In the genomic region with DNA sequence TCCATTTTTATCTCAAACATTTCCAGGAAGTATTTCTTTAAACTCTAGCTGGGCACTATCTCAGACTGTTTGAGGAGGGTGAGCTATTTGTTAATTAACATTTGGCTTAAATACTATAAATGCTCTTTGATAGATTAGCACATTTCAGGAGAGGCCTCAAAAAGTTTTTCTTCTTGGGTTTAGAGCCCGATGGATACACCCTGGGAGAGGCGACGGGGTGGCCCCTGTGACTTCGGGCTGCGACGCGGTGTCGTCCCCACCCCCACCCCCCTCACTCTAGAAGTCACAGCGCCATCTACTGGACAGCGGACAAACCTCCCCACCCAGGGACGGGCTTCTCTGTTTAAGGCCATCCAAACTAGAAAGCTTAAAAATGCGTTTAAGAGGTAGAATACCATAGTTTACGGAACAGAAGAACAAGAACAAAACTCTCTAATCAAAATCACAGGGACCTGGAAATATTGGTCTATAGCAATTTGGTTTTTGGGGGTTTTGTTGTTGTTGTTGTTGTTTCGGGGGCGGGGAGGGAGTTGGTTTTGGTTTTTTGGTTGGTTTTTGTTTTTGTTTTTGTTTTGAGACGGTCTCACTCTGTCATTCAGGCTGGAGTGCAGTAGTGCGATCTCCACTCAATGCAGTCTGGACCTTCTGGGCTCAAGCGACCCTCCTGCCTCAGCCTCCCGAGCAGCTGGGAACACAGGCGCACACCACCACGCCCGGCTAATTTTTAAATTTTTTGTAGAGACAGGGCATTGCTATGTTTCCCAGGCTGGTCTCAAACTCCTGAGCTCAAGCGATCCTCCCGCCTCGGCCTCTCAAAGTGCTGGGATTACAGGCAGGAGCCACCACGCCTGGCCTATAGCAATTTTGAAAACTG, we compare ENCODE assay signal across 8 cellular contexts.
DNase-seq lines count a peak whose midpoint lies in the region; ATAC-seq, FAIRE-seq and TF ChIP-seq lines count a peak whose summit lies in the region.

No MANE protein-coding gene starts in this region.

- intact Hi-C loops in K562 (cut with micrococcal nuclease), result loop anchor here (1.0 to 5.0 kb wide), 2 partner anchors 214 to 500 kb away; no protein-coding TSS in a partner anchor

- H3K4me1 ChIP-seq in HUES64 (ENCODE audit: insufficient read depth, low read length) (peaks cover 24% of the 10 kb centered on the region), SJCRH30 (no peaks in the 10 kb centered on the region), K562 (replicated peaks in 1 of 2; ENCODE audit: control insufficient read depth in 2 of 2, insufficient read depth in 2 of 2, low read length in 2 of 2) (peaks cover 0 to 5% of the 10 kb centered on the region in 2 experiments; a peak in 1 of 5 replicates), iPS-18a (ENCODE audit: control insufficient read depth, low read depth, low read length) (peaks cover 5% of the 10 kb centered on the region)

- no peak overlapping the region for H3K4me2 ChIP-seq in K562 (ENCODE audit: insufficient read depth, low read length)

- H3K27ac ChIP-seq in HUES64 (ENCODE audit: low read depth, low read length) (no peak overlapping the region), SJCRH30 (no peak overlapping the region), K562 (ENCODE audit: extremely low read depth, low read depth, low read length) (no peak overlapping the region), iPS-18a (ENCODE audit: low read length) (no peak overlapping the region)

- in situ Hi-C loops in K562 (cut with MboI), result no loop called here

- no peak for TF ChIP-seq EP300 in K562 (IDR thresholded peaks at IDR 0.05; ENCODE audit: low read length)

- H3K4me3 ChIP-seq in HUES64 (ENCODE audit: low read length) (peak overlapping the region; percentile 24; the same call in 1 of the 2 replicates), SJCRH30 (no peak overlapping the region), K562 (no peak overlapping the region), iPS-18a (ENCODE audit: low read length) (peak overlapping the region; percentile 28)

- H3K9ac ChIP-seq in HUES64 (ENCODE audit: low read depth, low read length), result no peak overlapping the region
- no peak overlapping the region for H3K9ac ChIP-seq in K562 (ENCODE audit: insufficient read depth in 1 of 2, low read depth in 2 of 2, low read length in 2 of 2)
- H3K9ac ChIP-seq in iPS-18a (ENCODE audit: low read length), result no peak overlapping the region

- H3K27me3 ChIP-seq in HUES64 (ENCODE audit: insufficient read depth, low read length), result no peaks in the 10 kb centered on the region; the same call in 1 of the 2 replicates
- no peaks in the 10 kb centered on the region for H3K27me3 ChIP-seq in SJCRH30
- H3K27me3 ChIP-seq in K562 (ENCODE audit: control insufficient read depth in 2 of 2, insufficient read depth in 2 of 2, low read length in 2 of 2), result peaks cover 37 to 41% of the 10 kb centered on the region in 2 experiments
- H3K27me3 ChIP-seq in iPS-18a (ENCODE audit: control insufficient read depth, insufficient read depth, low read length), result peaks cover 23% of the 10 kb centered on the region

- no peaks in the 10 kb centered on the region for H3K9me3 ChIP-seq in HUES64 (ENCODE audit: insufficient read depth, low read depth, low read length)
- no peaks in the 10 kb centered on the region for H3K9me3 ChIP-seq in SJCRH30 (replicated peaks)
- H3K9me3 ChIP-seq in K562 (replicated peaks; ENCODE audit: control insufficient read depth, insufficient read depth, low read depth, low read length), result no peaks in the 10 kb centered on the region
- no peaks in the 10 kb centered on the region for H3K9me3 ChIP-seq in iPS-18a (ENCODE audit: control insufficient read depth, low read depth, low read length)

- H3K79me2 ChIP-seq in K562 (ENCODE audit: control insufficient read depth, insufficient read depth, low read length), result no peaks in the 10 kb centered on the region

- POLR2A ChIA-PET in K562 (lab: Yijun Ruan, JAX), result interaction anchor here (0.6 to 2.0 kb wide), 7 partner anchors 10 to 555 kb away, joined by 3 to 8 read pairs (median 3); no protein-coding TSS in a partner anchor

- H2AFZ ChIP-seq in K562 (ENCODE audit: low read depth, low read length), result no peak overlapping the region

- 0 out of 2 replicates have a peak, but pooled peaks cover 10% of the 10 kb centered on the region for H4K20me1 ChIP-seq in K562 (replicated peaks; ENCODE audit: control insufficient read depth, insufficient read depth, low read length)

- TF ChIP-seq RAD21 in K562 (CRISPR knock-in tag; conservative IDR thresholded peaks at IDR 0.05 in 1 of 2, IDR thresholded peaks at IDR 0.05 in 1 of 2), result peak; percentile 66 to 81

- no TSS peak for BruUV-seq in K562 (replicated peaks; lab: Mats Ljungman, UMichigan)

- no peaks in the 10 kb centered on the region for H3K9me1 ChIP-seq in K562 (ENCODE audit: control insufficient read depth, insufficient read depth, low read length)

- no peak for TF ChIP-seq POLR2A in K562 (conservative IDR thresholded peaks at IDR 0.05)

- peak; percentile 40 for DNase-seq in DMS114 treated with DMSO at 0.1 percent for 48 hours (lab: John Stamatoyannopoulos, UW; ENCODE audit: unreplicated experiment)
- peak; percentile 61 to 80 for DNase-seq in SJCRH30
- DNase-seq in K562 (ENCODE audit: extremely low read depth in 1 of 4, low spot score in 3 of 4), result peak; percentile 81 to 96 (median 94)
- DNase-seq in smooth muscle cell of the brain vasculature (ENCODE audit: low read depth, low spot score), result peak; percentile 61
- no peak for DNase-seq in OCI-M2 (lab: John Stamatoyannopoulos, UW; ENCODE audit: unreplicated experiment)

- CTCF ChIA-PET in K562 (lab: Yijun Ruan, JAX; ENCODE audit: low intra/inter-chr PET ratio), result interaction anchor here (0.6 to 7.3 kb wide), 3 partner anchors 216 to 499 kb away, joined by 3 to 76 read pairs (median 4); no protein-coding TSS in a partner anchor

- peak; percentile 85 for FAIRE-seq in K562 (lab: Jason Lieb, UNC)

- no peaks in the 10 kb centered on the region for H3K36me3 ChIP-seq in HUES64 (ENCODE audit: insufficient read depth, low read length)
- no peaks in the 10 kb centered on the region for H3K36me3 ChIP-seq in SJCRH30
- H3K36me3 ChIP-seq in K562 (ENCODE audit: control insufficient read depth, insufficient read depth, low read length), result no peaks in the 10 kb centered on the region
- H3K36me3 ChIP-seq in iPS-18a (ENCODE audit: control insufficient read depth, low read depth, low read length), result no peaks in the 10 kb centered on the region

- TF ChIP-seq CTCF in K562 (IDR thresholded peaks at IDR 0.05 in 2 of 3, conservative IDR thresholded peaks at IDR 0.05 in 1 of 3; ENCODE audit: insufficient read depth in 2 of 3, low read depth in 1 of 3, low read length in 3 of 3), result peak; percentile 85 to 86 (median 86)

- peak; percentile 96 for ATAC-seq in K562
- ATAC-seq in GM21367 (IDR thresholded peaks at IDR 0.05; ENCODE audit: unreplicated experiment), result no peak

- WGBS in HUES64, result 49% methylated on average over 24 of the region's 26 CpGs
- WGBS in K562 (ENCODE audit: insufficient coverage, low coverage, missing lambda C conversion rate), result 18% methylated on average over 23 of the region's 26 CpGs

TF ChIP-seq in K562, 482 proteins besides CTCF, POLR2A, EP300 and RAD21 (continues in another document):
- TF ChIP-seq, protein P1, sequence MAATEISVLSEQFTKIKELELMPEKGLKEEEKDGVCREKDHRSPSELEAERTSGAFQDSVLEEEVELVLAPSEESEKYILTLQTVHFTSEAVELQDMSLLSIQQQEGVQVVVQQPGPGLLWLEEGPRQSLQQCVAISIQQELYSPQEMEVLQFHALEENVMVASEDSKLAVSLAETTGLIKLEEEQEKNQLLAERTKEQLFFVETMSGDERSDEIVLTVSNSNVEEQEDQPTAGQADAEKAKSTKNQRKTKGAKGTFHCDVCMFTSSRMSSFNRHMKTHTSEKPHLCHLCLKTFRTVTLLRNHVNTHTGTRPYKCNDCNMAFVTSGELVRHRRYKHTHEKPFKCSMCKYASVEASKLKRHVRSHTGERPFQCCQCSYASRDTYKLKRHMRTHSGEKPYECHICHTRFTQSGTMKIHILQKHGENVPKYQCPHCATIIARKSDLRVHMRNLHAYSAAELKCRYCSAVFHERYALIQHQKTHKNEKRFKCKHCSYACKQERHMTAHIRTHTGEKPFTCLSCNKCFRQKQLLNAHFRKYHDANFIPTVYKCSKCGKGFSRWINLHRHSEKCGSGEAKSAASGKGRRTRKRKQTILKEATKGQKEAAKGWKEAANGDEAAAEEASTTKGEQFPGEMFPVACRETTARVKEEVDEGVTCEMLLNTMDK (IDR thresholded peaks at IDR 0.05; ENCODE audit: borderline replicate concordance, insufficient read depth, low read depth, low read length, poor library complexity, severe bottlenecking), result peak; percentile 18
- TF ChIP-seq, protein P2, sequence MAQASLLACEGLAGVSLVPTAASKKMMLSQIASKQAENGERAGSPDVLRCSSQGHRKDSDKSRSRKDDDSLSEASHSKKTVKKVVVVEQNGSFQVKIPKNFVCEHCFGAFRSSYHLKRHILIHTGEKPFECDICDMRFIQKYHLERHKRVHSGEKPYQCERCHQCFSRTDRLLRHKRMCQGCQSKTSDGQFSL (CRISPR knock-in tag; IDR thresholded peaks at IDR 0.05), result peak; percentile 58; the same call in 1 of the 2 replicates
- TF ChIP-seq, protein P2 (tag; IDR thresholded peaks at IDR 0.05), result peak in 1 of 2 experiments; percentile 69; a peak in 2 of 4 replicates
- TF ChIP-seq SIX5 (IDR thresholded peaks at IDR 0.05; ENCODE audit: borderline replicate concordance in 1 of 2, insufficient read depth in 1 of 2, low read depth in 1 of 2, low read length in 2 of 2) (no peak), CREM (IDR thresholded peaks at IDR 0.05; ENCODE audit: low read depth) (peak; percentile 70), BHLHE40 (IDR thresholded peaks at IDR 0.05; ENCODE audit: low read length) (0 out of 2 replicates have a peak, but pooled peaks have one; percentile 12), ZNF431 (CRISPR knock-in tag; IDR thresholded peaks at IDR 0.05) (no peak), IFI16 (CRISPR knock-in tag; IDR thresholded peaks at IDR 0.05) (no peak)
- TF ChIP-seq, protein P3, sequence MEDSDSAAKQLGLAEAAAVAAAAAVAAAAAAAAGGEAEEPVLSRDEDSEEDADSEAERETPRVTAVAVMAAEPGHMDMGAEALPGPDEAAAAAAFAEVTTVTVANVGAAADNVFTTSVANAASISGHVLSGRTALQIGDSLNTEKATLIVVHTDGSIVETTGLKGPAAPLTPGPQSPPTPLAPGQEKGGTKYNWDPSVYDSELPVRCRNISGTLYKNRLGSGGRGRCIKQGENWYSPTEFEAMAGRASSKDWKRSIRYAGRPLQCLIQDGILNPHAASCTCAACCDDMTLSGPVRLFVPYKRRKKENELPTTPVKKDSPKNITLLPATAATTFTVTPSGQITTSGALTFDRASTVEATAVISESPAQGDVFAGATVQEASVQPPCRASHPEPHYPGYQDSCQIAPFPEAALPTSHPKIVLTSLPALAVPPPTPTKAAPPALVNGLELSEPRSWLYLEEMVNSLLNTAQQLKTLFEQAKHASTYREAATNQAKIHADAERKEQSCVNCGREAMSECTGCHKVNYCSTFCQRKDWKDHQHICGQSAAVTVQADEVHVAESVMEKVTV (CRISPR knock-in tag; IDR thresholded peaks at IDR 0.05), result peak; percentile 71

Comparison
In these comparisons a context has a peak if more than half of its experiments do, and no peak if none do; other contexts are left out.
1. H3K4me3 ChIP-seq: peak in HUES64 (single experiment) and iPS-18a (single experiment); none in SJCRH30 (single experiment) and K562 (single experiment).